In the genomic region with DNA sequence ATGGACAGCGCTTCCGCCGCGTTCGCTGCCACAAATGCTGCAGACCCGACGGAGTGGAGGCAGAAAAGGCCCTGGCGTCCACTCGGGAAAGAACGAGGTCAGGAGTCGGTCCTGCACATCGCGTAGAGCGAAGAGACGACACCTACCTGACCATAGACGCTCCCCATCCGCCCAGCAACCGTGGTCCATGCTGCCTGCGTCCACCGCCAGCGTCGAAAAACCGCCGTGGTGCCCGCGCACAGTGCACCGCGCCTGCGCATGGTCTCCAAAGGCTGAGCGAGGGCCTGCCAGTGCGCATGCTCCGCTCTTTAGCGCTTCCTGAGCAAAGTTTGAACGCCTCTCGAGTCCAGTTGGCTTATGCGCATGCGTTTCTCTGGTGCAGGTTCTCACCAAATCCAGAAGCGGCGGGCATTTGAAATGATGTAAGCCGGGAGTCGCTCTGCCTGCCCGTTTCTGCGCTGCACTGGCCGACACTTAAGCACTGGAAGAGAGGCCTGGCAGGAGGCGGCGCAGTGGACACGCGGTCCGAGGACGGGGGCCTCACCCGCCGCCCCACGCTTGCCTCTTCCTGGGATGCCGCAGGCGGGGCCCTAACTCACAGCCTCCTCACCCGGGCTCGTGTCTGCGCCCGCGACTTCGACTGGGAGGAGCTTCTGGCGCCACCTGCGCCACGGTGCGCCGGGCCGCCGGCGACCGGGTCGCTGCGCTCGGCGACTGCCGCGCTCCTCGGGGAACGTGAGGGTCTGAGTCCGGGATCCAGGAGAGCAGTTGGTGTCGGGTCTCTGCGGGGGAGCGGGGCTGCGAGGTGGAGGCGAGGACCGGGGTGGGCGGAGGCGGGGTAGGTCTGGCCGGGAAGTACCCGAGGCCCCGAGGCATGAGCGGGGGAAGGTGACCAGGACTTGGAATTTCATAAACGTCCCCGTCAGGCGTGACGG, we compare ENCODE assay signal across 8 cellular contexts. TPM values are rescaled to one million over a fixed set of nuclear protein-coding genes. Genes with fewer than 3 reads are reported as not detected.
DNase-seq lines count a peak whose midpoint lies in the region; ATAC-seq and TF ChIP-seq lines count a peak whose summit lies in the region.

A gene with protein sequence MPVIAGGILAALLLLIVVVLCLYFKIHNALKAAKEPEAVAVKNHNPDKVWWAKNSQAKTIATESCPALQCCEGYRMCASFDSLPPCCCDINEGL (minus strand): TSS at position 243 of the 935 bp plus-strand sequence. CDS start 29,066 bp downstream, outside the sequence.

- H3K9me3 ChIP-seq in gastroesophageal sphincter (no peaks in the 10 kb centered on the region), osteoblast (ENCODE audit: low read depth, low read length) (no peaks in the 10 kb centered on the region), thyroid gland (no peaks in the 10 kb centered on the region)

- TF ChIP-seq CTCF in gastroesophageal sphincter (IDR thresholded peaks at IDR 0.05) (no peak), osteoblast (IDR thresholded peaks at IDR 0.05; ENCODE audit: extremely low read depth, low read depth, low read length) (no peak), thyroid gland (IDR thresholded peaks at IDR 0.05) (no peak)

- peak within 1 kb of the TSS; percentile 85 for H3K4me2 ChIP-seq in osteoblast (ENCODE audit: insufficient read depth, low read length)

- peaks cover 0 to 19% (median 3%) of the 10 kb centered on the region in 3 donors for H3K4me1 ChIP-seq in gastroesophageal sphincter
- peaks cover 11% of the 10 kb centered on the region for H3K4me1 ChIP-seq in osteoblast (ENCODE audit: insufficient read depth, low read length)
- H3K4me1 ChIP-seq in thyroid gland, result peaks cover 6 to 15% of the 10 kb centered on the region in 2 donors

- DNase-seq in DMS79 treated with DMSO at 0.1 percent for 48 hours (lab: John Stamatoyannopoulos, UW) (peak; percentile 83), Kasumi-1 (lab: John Stamatoyannopoulos, UW) (peak; percentile 84 to 86), SIG-M5 (lab: John Stamatoyannopoulos, UW) (peak; percentile 47), osteoblast (ENCODE audit: insufficient read length, low spot score, missing footprints) (peak; percentile 96), thyroid gland (peak; percentile 94 to 96)
- DNase-seq in activated gamma-delta T cell treated with anti-CD3 and anti-CD28 coated beads, Interleukin-2, amount 50 U/mL, for 16 hours (ENCODE audit: low read depth), result peak; percentile 90

- ATAC-seq in GM21737 (IDR thresholded peaks at IDR 0.05; ENCODE audit: unreplicated experiment) (peak; percentile 61), gastroesophageal sphincter (peak; percentile 98)

- TF ChIP-seq EP300 in gastroesophageal sphincter (IDR thresholded peaks at IDR 0.05), result no peak

- no peaks in the 10 kb centered on the region for H4K20me1 ChIP-seq in osteoblast (ENCODE audit: insufficient read depth, low read length)

- H3K36me3 ChIP-seq in gastroesophageal sphincter (no peaks in the 10 kb centered on the region), osteoblast (ENCODE audit: insufficient read depth, low read length) (no peaks in the 10 kb centered on the region), thyroid gland (no peaks in the 10 kb centered on the region)

- H3K4me3 ChIP-seq in gastroesophageal sphincter, result peak within 1 kb of the TSS; percentile 30 to 63
- peak within 1 kb of the TSS; percentile 74 for H3K4me3 ChIP-seq in osteoblast (ENCODE audit: insufficient read depth, low read length)
- peak within 1 kb of the TSS in 2 of 3 donors; percentile 29 to 48 for H3K4me3 ChIP-seq in thyroid gland (replicated peaks in 1 of 3)

- peak within 1 kb of the TSS in 3 of 4 donors; percentile 59 to 78 (median 71) for H3K27ac ChIP-seq in gastroesophageal sphincter
- peak within 1 kb of the TSS; percentile 35 for H3K27ac ChIP-seq in osteoblast (ENCODE audit: low read depth, low read length)
- H3K27ac ChIP-seq in thyroid gland, result peak within 1 kb of the TSS in 1 of 3 donors; percentile 21

- TF ChIP-seq POLR2A in gastroesophageal sphincter (IDR thresholded peaks at IDR 0.05) (no peak), thyroid gland (IDR thresholded peaks at IDR 0.05) (peak in 1 of 2 donors; percentile 41)

- peaks cover 45% of the 10 kb centered on the region for H3K79me2 ChIP-seq in osteoblast (ENCODE audit: insufficient read depth, low read length)

- H2AFZ ChIP-seq in osteoblast (ENCODE audit: low read length), result peak within 1 kb of the TSS; percentile 99

- H3K27me3 ChIP-seq in gastroesophageal sphincter (no peaks in the 10 kb centered on the region), osteoblast (ENCODE audit: insufficient read depth, low read length) (no peaks in the 10 kb centered on the region), thyroid gland (no peaks in the 10 kb centered on the region)

- WGBS in gastroesophageal sphincter (ENCODE audit: low coverage in 1 of 2), 2 donors, result 0 to 8% methylated on average over 4 to 19 of the region's 95 CpGs
- WGBS in thyroid gland, 2 donors, result 8 to 9% methylated on average over 61 to 64 of the region's 95 CpGs

- intact Hi-C loops in thyroid gland (cut with DNase I), result no loop called here

RNA-seq across cellular contexts. Expression of the gene that starts here (rescaled TPM):
- total RNA-seq in gastroesophageal sphincter (1 to 10 TPM in 3 of 4 donors, not detected in 1; 1.6 to 2.8 (median 2.6) TPM), osteoblast (1.8 and 4.4 TPM in 2 replicates), thyroid gland (1 to 10 TPM in 2 of 4 donors, not detected in 2; 1.4 to 2.1 TPM)
